9 cellular contexts compared by ENCODE assay signal in the genomic region with DNA sequence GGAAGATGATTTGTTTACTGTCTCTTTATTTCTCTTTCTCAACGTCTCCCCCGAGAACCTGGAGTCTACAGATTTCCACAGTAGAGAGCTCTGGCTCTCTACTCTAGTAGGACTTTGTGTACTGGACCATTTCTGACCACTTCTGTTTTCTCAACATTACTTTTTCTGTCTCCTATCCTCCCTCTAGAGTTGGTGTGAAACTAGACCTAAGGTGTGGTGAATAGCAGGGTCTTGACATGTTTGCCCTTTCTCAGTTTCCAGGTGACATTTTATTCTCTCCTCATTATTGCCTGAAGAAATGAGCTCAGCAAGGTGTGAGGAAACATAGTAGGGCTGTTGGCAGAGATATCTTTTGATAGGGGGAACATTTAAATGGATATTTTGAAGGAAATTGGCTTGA.
DNase-seq lines count a peak whose midpoint lies in the region; ATAC-seq, FAIRE-seq and TF ChIP-seq lines count a peak whose summit lies in the region.
"Had no signal": no experiment of that assay in that cellular context is flagged by ENCODE, and none has a peak within 500 bp of the region (broad histone marks: within the 10 kb centered on the region; RNA-seq: fewer than 3 reads in every experiment).

No MANE protein-coding gene starts in this region.

- intact Hi-C loops in GM12878 (cut with micrococcal nuclease; ENCODE audit: unreplicated experiment) = loop anchor here (2.0 kb wide), 1 partner anchor 30 kb away; no protein-coding TSS in a partner anchor
- intact Hi-C loops in Calu3 (cut with micrococcal nuclease; ENCODE audit: unreplicated experiment) = loop anchor here (5.0 kb wide), 1 partner anchor 65 kb away; a partner anchor contains a TSS
- intact Hi-C loops in stomach (cut with DNase I; ENCODE audit: low total_unique reads) = no loop called here

- peak; percentile 85 for DNase-seq in GM12878 (ENCODE audit: low read depth, low spot score)
- no peak for DNase-seq in Calu3
- no peak for DNase-seq in germinal center (ENCODE audit: low spot score)
- DNase-seq in stomach = no peak
- DNase-seq: GM23248 had no signal

- TF ChIP-seq EP300 in GM12878 (IDR thresholded peaks at IDR 0.05; ENCODE audit: borderline replicate concordance in 1 of 2, control insufficient read depth in 1 of 2, low read depth in 2 of 2, low read length in 2 of 2) (peak in 1 of 2 experiments; percentile 48; a peak in 1 of 4 replicates), stomach (IDR thresholded peaks at IDR 0.05) (no peak)

- no peak for TF ChIP-seq RAD21 in GM12878 (IDR thresholded peaks at IDR 0.05; ENCODE audit: insufficient read depth, low read depth, low read length)

- SMC1A ChIA-PET in GM12878 (lab: Charles Lee; ENCODE audit: uncharacterized antibody, unreplicated experiment) = interaction anchor here (0.8 to 8.5 kb wide), 20 partner anchors 8 to 144 kb away, joined by 3 to 68 read pairs (median 5); a partner anchor contains a TSS

- no TSS peak for BruUV-seq in GM12878 (replicated peaks; lab: Mats Ljungman, UMichigan)
- no TSS peak for BruUV-seq in Calu3 (replicated peaks; lab: Mats Ljungman, UMichigan)

- TF ChIP-seq POLR2A in GM12878 (IDR thresholded peaks at IDR 0.05; ENCODE audit: low read depth, low read length) (no peak), stomach (IDR thresholded peaks at IDR 0.05) (no peak)

- H3K9me3 Mint-ChIP-seq in Calu3 (ENCODE audit: low read depth, unreplicated experiment) = no peaks in the 10 kb centered on the region

- whole genome bisulfite sequencing in GM12878 (ENCODE audit: insufficient coverage, insufficient replicate concordance, low lambda C conversion rate, missing lambda C conversion rate) = 0% methylated on average over 2 of the region's 2 CpGs
- WGBS in stomach, 5 donors = 88 to 94% (median 92%) methylated on average over 2 of the region's 2 CpGs

- H3K36me3 Mint-ChIP-seq in Calu3 (ENCODE audit: insufficient read depth, unreplicated experiment) = peaks cover 5% of the 10 kb centered on the region

- RAD21 ChIA-PET in GM12878 (lab: Charles Lee; ENCODE audit: unreplicated experiment) = interaction anchor here (0.7 to 6.5 kb wide), 13 partner anchors 8 to 144 kb away, joined by 3 to 77 read pairs (median 4); a partner anchor contains a TSS

- ATAC-seq in GM18858 (IDR thresholded peaks at IDR 0.05; ENCODE audit: unreplicated experiment) (peak; percentile 83), GM21390 (IDR thresholded peaks at IDR 0.05; ENCODE audit: unreplicated experiment) (peak; percentile 88), HG03097 (IDR thresholded peaks at IDR 0.05; ENCODE audit: low FRiP score, unreplicated experiment) (peak; percentile 72), GM12878 (peak; percentile 78)

- H3K4me1 ChIP-seq in GM12878 (ENCODE audit: control insufficient read depth, insufficient read depth, low read length) = peaks cover 41% of the 10 kb centered on the region
- H3K4me1 ChIP-seq in stomach = peaks cover 7 to 18% (median 9%) of the 10 kb centered on the region in 4 donors

- CTCF ChIA-PET in GM12878 (lab: Yijun Ruan, JAX) = interaction anchor here (0.6 to 4.1 kb wide), 9 partner anchors 11 to 144 kb away, joined by 3 to 25 read pairs (median 5); no protein-coding TSS in a partner anchor
- CTCF ChIA-PET in Calu3 (lab: Charles Lee) = no interaction called here

- 0 out of 2 replicates have a peak overlapping the region, but pooled peaks have one; percentile 8 for H3K4me3 ChIP-seq in GM12878
- H3K4me3 ChIP-seq in stomach = no peak overlapping the region
- H3K4me3 ChIP-seq: GM23248, right atrium auricular region had no signal

- no peak overlapping the region for H2AFZ ChIP-seq in GM12878 (ENCODE audit: control insufficient read depth, low read depth, low read length)
- H2AFZ ChIP-seq: GM23248 had no signal

- no peak overlapping the region for H3K4me3 Mint-ChIP-seq in Calu3 (ENCODE audit: low read depth, unreplicated experiment)

- TF ChIP-seq CTCF in GM12878 (IDR thresholded peaks at IDR 0.05 in 2 of 3, conservative IDR thresholded peaks at IDR 0.05 in 1 of 3; ENCODE audit: control insufficient read depth in 2 of 3, extremely low read depth in 1 of 3, insufficient read depth in 1 of 3, low read depth in 3 of 3, low read length in 3 of 3) (no peak), Calu3 (IDR thresholded peaks at IDR 0.05; ENCODE audit: unreplicated experiment) (no peak), stomach (IDR thresholded peaks at IDR 0.05) (no peak)

- in situ Hi-C loops in GM12878 (cut with MboI) = loop anchor here (5.0 kb wide), 1 partner anchor 65 kb away; a partner anchor contains a TSS

- H3K27me3 Mint-ChIP-seq in Calu3 (ENCODE audit: unreplicated experiment) = no peaks in the 10 kb centered on the region

- H3K27me3 ChIP-seq in GM12878 (replicated peaks in 1 of 2; ENCODE audit: control insufficient read depth in 2 of 2, insufficient read depth in 2 of 2, low read length in 1 of 2) = no peaks in the 10 kb centered on the region
- no peaks in the 10 kb centered on the region for H3K27me3 ChIP-seq in stomach
- H3K27me3 ChIP-seq: right atrium auricular region had no signal

- peak; percentile 66 for FAIRE-seq in GM12878 (lab: Jason Lieb, UNC)

- H3K79me2 ChIP-seq in GM12878 (ENCODE audit: control insufficient read depth, insufficient read depth, low read length) = no peaks in the 10 kb centered on the region

- peaks cover 16% of the 10 kb centered on the region for H3K4me1 Mint-ChIP-seq in Calu3 (ENCODE audit: low read depth, unreplicated experiment)

- H3K36me3 ChIP-seq in GM12878 (ENCODE audit: control insufficient read depth in 2 of 2, insufficient read depth in 2 of 2, low read length in 1 of 2) (no peaks in the 10 kb centered on the region), stomach (no peaks in the 10 kb centered on the region)
- H3K36me3 ChIP-seq: right atrium auricular region had no signal

- peak overlapping the region; percentile 40 for H3K4me2 ChIP-seq in GM12878 (ENCODE audit: control insufficient read depth, insufficient read depth)

- peaks cover 12% of the 10 kb centered on the region for H3K9me3 ChIP-seq in GM12878 (replicated peaks; ENCODE audit: control insufficient read depth, insufficient read depth, low read length)
- peaks cover 0 to 9% (median 0%) of the 10 kb centered on the region in 4 donors for H3K9me3 ChIP-seq in stomach
- H3K9me3 ChIP-seq: right atrium auricular region had no signal

- no peaks in the 10 kb centered on the region for H4K20me1 ChIP-seq in GM12878 (ENCODE audit: control insufficient read depth, insufficient read depth)

- POLR2A ChIA-PET in GM12878 (lab: Charles Lee) = interaction anchor here (0.7 to 3.1 kb wide), 7 partner anchors 10 to 87 kb away, joined by 3 to 26 read pairs (median 3); a partner anchor contains a TSS

- H3K27ac Mint-ChIP-seq in Calu3 (ENCODE audit: unreplicated experiment) = no peak overlapping the region

- peak overlapping the region; percentile 47; the same call in 1 of the 2 replicates for H3K27ac ChIP-seq in GM12878 (ENCODE audit: control insufficient read depth, insufficient read depth)
- H3K27ac ChIP-seq in stomach = no peak overlapping the region
- H3K27ac ChIP-seq: GM23248, right atrium auricular region had no signal

- peak overlapping the region; percentile 3; the same call in 1 of the 2 replicates for H3K9ac ChIP-seq in GM12878 (ENCODE audit: control insufficient read depth, insufficient read depth, low read length)
- H3K9ac ChIP-seq: GM23248 had no signal

TF ChIP-seq in GM12878, 131 proteins besides CTCF, POLR2A, EP300 and RAD21 (continues in another document):
- no peak for TF ChIP-seq ASH2L (IDR thresholded peaks at IDR 0.05; ENCODE audit: borderline replicate concordance, low read depth)
- TF ChIP-seq, protein P1, sequence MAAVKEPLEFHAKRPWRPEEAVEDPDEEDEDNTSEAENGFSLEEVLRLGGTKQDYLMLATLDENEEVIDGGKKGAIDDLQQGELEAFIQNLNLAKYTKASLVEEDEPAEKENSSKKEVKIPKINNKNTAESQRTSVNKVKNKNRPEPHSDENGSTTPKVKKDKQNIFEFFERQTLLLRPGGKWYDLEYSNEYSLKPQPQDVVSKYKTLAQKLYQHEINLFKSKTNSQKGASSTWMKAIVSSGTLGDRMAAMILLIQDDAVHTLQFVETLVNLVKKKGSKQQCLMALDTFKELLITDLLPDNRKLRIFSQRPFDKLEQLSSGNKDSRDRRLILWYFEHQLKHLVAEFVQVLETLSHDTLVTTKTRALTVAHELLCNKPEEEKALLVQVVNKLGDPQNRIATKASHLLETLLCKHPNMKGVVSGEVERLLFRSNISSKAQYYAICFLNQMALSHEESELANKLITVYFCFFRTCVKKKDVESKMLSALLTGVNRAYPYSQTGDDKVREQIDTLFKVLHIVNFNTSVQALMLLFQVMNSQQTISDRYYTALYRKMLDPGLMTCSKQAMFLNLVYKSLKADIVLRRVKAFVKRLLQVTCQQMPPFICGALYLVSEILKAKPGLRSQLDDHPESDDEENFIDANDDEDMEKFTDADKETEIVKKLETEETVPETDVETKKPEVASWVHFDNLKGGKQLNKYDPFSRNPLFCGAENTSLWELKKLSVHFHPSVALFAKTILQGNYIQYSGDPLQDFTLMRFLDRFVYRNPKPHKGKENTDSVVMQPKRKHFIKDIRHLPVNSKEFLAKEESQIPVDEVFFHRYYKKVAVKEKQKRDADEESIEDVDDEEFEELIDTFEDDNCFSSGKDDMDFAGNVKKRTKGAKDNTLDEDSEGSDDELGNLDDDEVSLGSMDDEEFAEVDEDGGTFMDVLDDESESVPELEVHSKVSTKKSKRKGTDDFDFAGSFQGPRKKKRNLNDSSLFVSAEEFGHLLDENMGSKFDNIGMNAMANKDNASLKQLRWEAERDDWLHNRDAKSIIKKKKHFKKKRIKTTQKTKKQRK (IDR thresholded peaks at IDR 0.05; ENCODE audit: low read depth, low read length) = no peak
- TF ChIP-seq RB1 (IDR thresholded peaks at IDR 0.05; ENCODE audit: borderline replicate concordance) = no peak
- TF ChIP-seq, protein P2, sequence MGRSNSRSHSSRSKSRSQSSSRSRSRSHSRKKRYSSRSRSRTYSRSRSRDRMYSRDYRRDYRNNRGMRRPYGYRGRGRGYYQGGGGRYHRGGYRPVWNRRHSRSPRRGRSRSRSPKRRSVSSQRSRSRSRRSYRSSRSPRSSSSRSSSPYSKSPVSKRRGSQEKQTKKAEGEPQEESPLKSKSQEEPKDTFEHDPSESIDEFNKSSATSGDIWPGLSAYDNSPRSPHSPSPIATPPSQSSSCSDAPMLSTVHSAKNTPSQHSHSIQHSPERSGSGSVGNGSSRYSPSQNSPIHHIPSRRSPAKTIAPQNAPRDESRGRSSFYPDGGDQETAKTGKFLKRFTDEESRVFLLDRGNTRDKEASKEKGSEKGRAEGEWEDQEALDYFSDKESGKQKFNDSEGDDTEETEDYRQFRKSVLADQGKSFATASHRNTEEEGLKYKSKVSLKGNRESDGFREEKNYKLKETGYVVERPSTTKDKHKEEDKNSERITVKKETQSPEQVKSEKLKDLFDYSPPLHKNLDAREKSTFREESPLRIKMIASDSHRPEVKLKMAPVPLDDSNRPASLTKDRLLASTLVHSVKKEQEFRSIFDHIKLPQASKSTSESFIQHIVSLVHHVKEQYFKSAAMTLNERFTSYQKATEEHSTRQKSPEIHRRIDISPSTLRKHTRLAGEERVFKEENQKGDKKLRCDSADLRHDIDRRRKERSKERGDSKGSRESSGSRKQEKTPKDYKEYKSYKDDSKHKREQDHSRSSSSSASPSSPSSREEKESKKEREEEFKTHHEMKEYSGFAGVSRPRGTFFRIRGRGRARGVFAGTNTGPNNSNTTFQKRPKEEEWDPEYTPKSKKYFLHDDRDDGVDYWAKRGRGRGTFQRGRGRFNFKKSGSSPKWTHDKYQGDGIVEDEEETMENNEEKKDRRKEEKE (IDR thresholded peaks at IDR 0.05) = no peak
